ENCODE assay signal across 24 cellular contexts in genomic region chr5:56463944-56464571, GRCh38.
DNase-seq lines count a peak whose midpoint lies in the region; ATAC-seq, FAIRE-seq and TF ChIP-seq lines count a peak whose summit lies in the region.
"Had no signal": no experiment of that assay in that cellular context is flagged by ENCODE, and none has a peak within 500 bp of the region (broad histone marks: within the 10 kb centered on the region; RNA-seq: fewer than 3 reads in every experiment).

No MANE protein-coding gene starts in this region.

- TF ChIP-seq POLR2A in A549 (IDR thresholded peaks at IDR 0.05; ENCODE audit: low read length), result no peak

- peak overlapping the region; percentile 4 to 43; a peak in 2 of 6 replicates for H3K27ac ChIP-seq in A549
- H3K27ac ChIP-seq in left ventricle myocardium inferior (replicated peaks), result no peak overlapping the region
- H3K27ac ChIP-seq: PC-9, SJSA1 had no signal

- no peak overlapping the region for H3K4me3 Mint-ChIP-seq in Calu3 (ENCODE audit: low read depth, unreplicated experiment)
- H3K4me3 Mint-ChIP-seq in dendritic cell treated with granulocyte-macrophage colony-stimulating factor and Interleukin-4, amounts not matched to agents 40 ng/mL and 50 ng/mL, for 4 days, result no peak overlapping the region
- no peak overlapping the region for H3K4me3 Mint-ChIP-seq in nephron
- H3K4me3 Mint-ChIP-seq: CD8-positive, alpha-beta T cell; H9 had no signal

- BruUV-seq in Calu3 (replicated peaks; lab: Mats Ljungman, UMichigan), result no TSS peak

- FAIRE-seq in A549 (lab: Jason Lieb, UNC), result no peak

- H3K4me1 Mint-ChIP-seq in Calu3 (ENCODE audit: low read depth, unreplicated experiment) (peaks cover 49% of the 10 kb centered on the region), nephron (peaks cover 45% of the 10 kb centered on the region)
- H3K4me1 Mint-ChIP-seq in dendritic cell treated with granulocyte-macrophage colony-stimulating factor and Interleukin-4, amounts not matched to agents 40 ng/mL and 50 ng/mL, for 4 days (ENCODE audit: low read depth), result peaks cover 41% of the 10 kb centered on the region

- H3K27me3 Mint-ChIP-seq in Calu3 (ENCODE audit: unreplicated experiment) (no peaks in the 10 kb centered on the region), nephron (ENCODE audit: low read depth) (peaks cover 3% of the 10 kb centered on the region)
- no peaks in the 10 kb centered on the region for H3K27me3 Mint-ChIP-seq in dendritic cell treated with granulocyte-macrophage colony-stimulating factor and Interleukin-4, amounts not matched to agents 40 ng/mL and 50 ng/mL, for 4 days

- CTCF ChIA-PET in A549 (lab: Yijun Ruan, JAX) (no interaction called here), Calu3 (lab: Charles Lee) (no interaction called here)

- H3K36me3 ChIP-seq in left ventricle myocardium inferior, result no peaks in the 10 kb centered on the region
- H3K36me3 ChIP-seq: MG63, SJSA1 had no signal

- H3K27ac Mint-ChIP-seq in Calu3 (ENCODE audit: unreplicated experiment) (peak overlapping the region; percentile 48), nephron (peak overlapping the region; percentile 83 to 93 (median 86))
- peak overlapping the region; percentile 62 for H3K27ac Mint-ChIP-seq in dendritic cell treated with granulocyte-macrophage colony-stimulating factor and Interleukin-4, amounts not matched to agents 40 ng/mL and 50 ng/mL, for 4 days
- H3K27ac Mint-ChIP-seq: CD8-positive, alpha-beta T cell had no signal

- no peak for ATAC-seq in A549
- ATAC-seq in HG03571 (IDR thresholded peaks at IDR 0.05; ENCODE audit: unreplicated experiment), result no peak
- ATAC-seq: CD8-positive, alpha-beta T cell had no signal

- no peak overlapping the region for H3K4me2 ChIP-seq in A549
- H3K4me2 ChIP-seq: PC-9 had no signal

- no peaks in the 10 kb centered on the region for H3K36me3 Mint-ChIP-seq in Calu3 (ENCODE audit: insufficient read depth, unreplicated experiment)
- H3K36me3 Mint-ChIP-seq in dendritic cell treated with granulocyte-macrophage colony-stimulating factor and Interleukin-4, amounts not matched to agents 40 ng/mL and 50 ng/mL, for 4 days (ENCODE audit: low read depth), result no peaks in the 10 kb centered on the region
- H3K36me3 Mint-ChIP-seq in nephron (ENCODE audit: low read depth), result no peaks in the 10 kb centered on the region
- H3K36me3 Mint-ChIP-seq: CD8-positive, alpha-beta T cell had no signal

- no peaks in the 10 kb centered on the region for H3K27me3 ChIP-seq in left ventricle myocardium inferior (ENCODE audit: low read depth)
- H3K27me3 ChIP-seq: MG63, SJSA1 had no signal

- H3K4me1 ChIP-seq in A549, result peaks cover 34% of the 10 kb centered on the region
- peaks cover 36% of the 10 kb centered on the region for H3K4me1 ChIP-seq in left ventricle myocardium inferior

- TF ChIP-seq EP300 in A549 (IDR thresholded peaks at IDR 0.05), result no peak

- TF ChIP-seq CTCF in A549 (IDR thresholded peaks at IDR 0.05), result no peak
- TF ChIP-seq CTCF in Calu3 (IDR thresholded peaks at IDR 0.05; ENCODE audit: unreplicated experiment), result no peak
- no peak for TF ChIP-seq CTCF in nephron (IDR thresholded peaks at IDR 0.05; ENCODE audit: unreplicated experiment in 3 of 3)
- TF ChIP-seq CTCF in left ventricle myocardium inferior (IDR thresholded peaks at IDR 0.05; ENCODE audit: borderline replicate concordance), result no peak

- 85% methylated on average over 4 of the region's 4 CpGs for WGBS in A549 (ENCODE audit: missing lambda C conversion rate)

- no peaks in the 10 kb centered on the region for H3K9me3 ChIP-seq in A549
- no peaks in the 10 kb centered on the region for H3K9me3 ChIP-seq in left ventricle myocardium inferior (replicated peaks)
- H3K9me3 ChIP-seq: MG63, SJSA1 had no signal

- H3K9me3 Mint-ChIP-seq in Calu3 (ENCODE audit: low read depth, unreplicated experiment) (no peaks in the 10 kb centered on the region), nephron (no peaks in the 10 kb centered on the region)
- no peaks in the 10 kb centered on the region for H3K9me3 Mint-ChIP-seq in dendritic cell treated with granulocyte-macrophage colony-stimulating factor and Interleukin-4, amounts not matched to agents 40 ng/mL and 50 ng/mL, for 4 days
- H3K9me3 Mint-ChIP-seq: CD8-positive, alpha-beta T cell; H9 had no signal

- DNase-seq in A549 (ENCODE audit: low read depth in 1 of 2, low spot score in 1 of 2) (no peak), Calu3 (no peak), mucosa of gallbladder (ENCODE audit: low spot score) (no peak), left ventricle myocardium inferior (no peak), AML-193 (lab: John Stamatoyannopoulos, UW) (no peak)
- DNase-seq: 8988T; C1 segment of cervical spinal cord; CD8-positive, alpha-beta T cell; DMS153; H9; KG1; MG63; NCI-H1105 treated with DMSO at 0.1 percent for 48 hours; NCI-H146; NCI-H1930; NCI-H2107; NCI-H446 treated with DMSO at 0.1 percent for 48 hours; NCI-H526 treated with DMSO at 0.1 percent for 48 hours; PC-9; Right ventricle myocardium superior had no signal

- H3K4me3 ChIP-seq in A549 (no peak overlapping the region), left ventricle myocardium inferior (no peak overlapping the region)
- H3K4me3 ChIP-seq: MG63, PC-9, SJSA1 had no signal

- no peak for TF ChIP-seq RAD21 in A549 (conservative IDR thresholded peaks at IDR 0.05 in 1 of 2, IDR thresholded peaks at IDR 0.05 in 1 of 2)

- POLR2A ChIA-PET in A549 (lab: Yijun Ruan, JAX), result no interaction called here

- intact Hi-C loops in Calu3 (cut with micrococcal nuclease; ENCODE audit: unreplicated experiment), result no loop called here
- intact Hi-C loops in dendritic cell treated with granulocyte-macrophage colony-stimulating factor and Interleukin-4, amounts not matched to agents 40 ng/mL and 50 ng/mL, for 4 days (cut with micrococcal nuclease), result loop anchor here (2.0 to 10.0 kb wide), 2 partner anchors 51 to 189 kb away; no protein-coding TSS in a partner anchor
- intact Hi-C loops in left ventricle myocardium inferior (cut with micrococcal nuclease), result no loop called here

TF ChIP-seq in A549, 52 proteins besides CTCF, POLR2A, EP300 and RAD21:
- TF ChIP-seq CBX8 (IDR thresholded peaks at IDR 0.05), result no peak
- TF ChIP-seq FOSB (CRISPR knock-in tag; IDR thresholded peaks at IDR 0.05), result no peak
- no peak for TF ChIP-seq HEYL (CRISPR knock-in tag; IDR thresholded peaks at IDR 0.05)
- no peak for TF ChIP-seq TP53 (CRISPR knock-in tag; IDR thresholded peaks at IDR 0.05)
